In genomic region chr16:6211644-6212043, GRCh38 we compare ENCODE assay signal across 33 cellular contexts.
"Had no signal": no experiment of that assay in that cellular context is flagged by ENCODE, and none has a peak within 500 bp of the region (broad histone marks: within the 10 kb centered on the region; RNA-seq: fewer than 3 reads in every experiment).

No MANE protein-coding gene starts in this region.

- H3K27ac ChIP-seq: adrenal gland, ascending aorta, body of pancreas, brain microvascular endothelial cell, breast epithelium, cardiac muscle cell had no signal

- H3K27me3 ChIP-seq: adrenal gland, ascending aorta, body of pancreas, brain microvascular endothelial cell, breast epithelium, cardiac muscle cell had no signal

- H3K36me3 ChIP-seq: adrenal gland, ascending aorta, brain microvascular endothelial cell, breast epithelium, cardiac muscle cell had no signal

- ATAC-seq: activated naive CD4-positive, alpha-beta T cell treated with anti-CD3 and anti-CD28 coated beads, Interleukin-2, amount 50 U/mL, for 72 hours; activated naive CD8-positive, alpha-beta T cell treated with anti-CD3 and anti-CD28 coated beads, Interleukin-2, amount 50 U/mL, for 24 hours; activated T-cell treated with anti-CD3 and anti-CD28 coated beads, Interleukin-2, amount 50 U/mL, for 4 hours; activated T-cell treated with anti-CD3 and anti-CD28 coated beads, Interleukin-2, amount 50 U/mL, for 72 hours; activated T-helper 17 cell treated with anti-CD3 and anti-CD28 coated beads, Interleukin-2, amount 50 U/mL, for 72 hours; body of pancreas had no signal

- H3K4me3 ChIP-seq: adrenal gland, ascending aorta, body of pancreas, breast epithelium, cardiac muscle cell had no signal

- FAIRE-seq: astrocyte, bronchial epithelial cell had no signal

- H3K4me1 ChIP-seq: adrenal gland, ascending aorta, body of pancreas, breast epithelium had no signal

- DNase-seq: activated effector memory CD4-positive, alpha-beta T cell treated with anti-CD3 and anti-CD28 coated beads, Interleukin-2, amount 50 U/mL, for 16 hours; activated effector memory CD4-positive, alpha-beta T cell treated with Interleukin-2 at 50 U/mL for 16 hours; activated gamma-delta T cell; activated gamma-delta T cell treated with Interleukin-2 at 50 U/mL for 16 hours; activated naive CD4-positive, alpha-beta T cell; activated naive CD4-positive, alpha-beta T cell treated with anti-CD3 and anti-CD28 coated beads for 36 hours; activated naive CD4-positive, alpha-beta T cell treated with anti-CD3 and anti-CD28 coated beads, Interleukin-2, amount 10 ng/mL, durations not matched to agents 7 days and 5 days; activated naive CD4-positive, alpha-beta T cell treated with anti-CD3 and anti-CD28 coated beads, Interleukin-2, amount 50 U/mL, for 16 hours; activated naive CD4-positive, alpha-beta T cell treated with Interleukin-2 at 50 U/mL for 16 hours; activated naive CD8-positive, alpha-beta T cell treated with anti-CD3 and anti-CD28 coated beads for 36 hours; activated naive CD8-positive, alpha-beta T cell treated with anti-CD3 and anti-CD28 coated beads, Interleukin-2, amount 10 ng/mL, durations not matched to agents 7 days and 5 days; activated naive CD8-positive, alpha-beta T cell treated with anti-CD3 and anti-CD28 coated beads, Interleukin-2, amount 50 U/mL, for 24 hours; activated T-cell treated with anti-CD3 and anti-CD28 coated beads, Interleukin-2, amount 50 U/mL, for 24 hours; activated T-cell treated with anti-CD3 and anti-CD28 coated beads, Interleukin-2, amount 50 U/mL, for 4 hours; activated T-cell treated with anti-CD3 and anti-CD28 coated beads, Interleukin-2, amount 50 U/mL, for 48 hours; activated T-cell treated with anti-CD3 and anti-CD28 coated beads, Interleukin-2, amount 50 U/mL, for 72 hours; adrenal gland; amniotic stem cell; amygdala; anterior cingulate cortex; aorta; body of pancreas; brain microvascular endothelial cell; caudate nucleus; central memory CD4-positive, alpha-beta T cell; cerebellar nuclear complex had no signal

- H3K9me3 ChIP-seq: adrenal gland, ascending aorta, body of pancreas, breast epithelium had no signal
